18 cellular contexts compared by ENCODE assay signal in the genomic region with DNA sequence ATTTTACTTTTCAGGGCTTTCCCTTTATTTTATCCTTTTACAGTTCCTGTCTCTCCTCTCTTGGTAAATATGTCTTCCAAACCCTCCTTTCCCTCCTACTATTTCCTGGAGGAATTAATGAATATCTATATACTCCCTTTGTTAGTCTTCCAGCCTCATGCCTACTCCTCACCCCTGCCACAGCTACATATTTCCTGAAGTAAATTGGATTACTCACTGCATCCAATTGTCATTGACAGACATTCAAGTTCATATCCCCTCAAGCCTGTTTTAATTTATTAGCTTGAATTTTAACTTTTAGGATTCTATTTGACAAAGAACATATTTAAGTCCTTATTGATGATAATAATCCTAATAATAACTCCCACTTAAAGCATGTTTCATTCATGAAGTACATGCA.
"Had no signal": no experiment of that assay in that cellular context is flagged by ENCODE, and none has a peak within 500 bp of the region (broad histone marks: within the 10 kb centered on the region; RNA-seq: fewer than 3 reads in every experiment).

No MANE protein-coding gene starts in this region.

- DNase-seq: Karpas-422, KG1, MG63, NCI-H1092, NCI-H1436, NCI-H187, NCI-H2029, NCI-H2081 treated with DMSO at 0.1 percent for 48 hours, NCI-H2171, NCI-H226, NCI-H446, NCI-H510A, NCI-H524 treated with DMSO at 0.1 percent for 48 hours, RPMI8226, SHP77, T-helper 1 cell, T-helper 17 cell had no signal

- ATAC-seq: SK-N-SH treated with all-trans-retinoic acid at 6 μM for 48 hours, T-helper 17 cell had no signal

- H3K36me3 ChIP-seq: MG63 had no signal

- H3K4me3 Mint-ChIP-seq: T-helper 17 cell had no signal

- H3K27me3 Mint-ChIP-seq: T-helper 17 cell had no signal

- H3K27ac Mint-ChIP-seq: T-helper 17 cell had no signal

- H3K27me3 ChIP-seq: MG63 had no signal

- H3K4me3 ChIP-seq: MG63 had no signal

- H3K9me3 ChIP-seq: MG63 had no signal

- H3K4me1 Mint-ChIP-seq: T-helper 17 cell had no signal
